10 cellular contexts compared by ENCODE assay signal in the genomic region with DNA sequence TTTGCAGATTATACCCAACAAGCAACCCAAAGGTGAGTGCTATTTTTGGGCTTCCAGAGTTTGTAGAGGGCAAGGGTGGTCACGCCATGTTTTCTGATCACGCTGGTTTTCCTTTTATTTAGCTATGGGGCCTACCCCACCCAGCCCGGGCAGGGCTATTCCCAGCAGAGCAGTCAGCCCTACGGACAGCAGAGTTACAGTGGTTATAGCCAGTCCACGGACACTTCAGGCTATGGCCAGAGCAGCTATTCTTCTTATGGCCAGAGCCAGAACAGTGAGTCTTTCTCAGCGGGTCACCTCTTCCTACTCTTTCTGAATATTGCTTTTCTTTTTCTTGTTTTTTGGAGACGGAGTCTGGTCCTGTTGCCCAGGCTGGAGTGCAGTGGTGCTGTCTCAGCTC. TPM values are rescaled to one million over a fixed set of nuclear protein-coding genes. Genes with fewer than 3 reads are reported as not detected.
DNase-seq lines count a peak whose midpoint lies in the region; ATAC-seq lines count a peak whose summit lies in the region.
"Had no signal": no experiment of that assay in that cellular context is flagged by ENCODE, and none has a peak within 500 bp of the region (broad histone marks: within the 10 kb centered on the region; RNA-seq: fewer than 3 reads in every experiment).

No MANE protein-coding gene starts in this region.

- H3K4me3 Mint-ChIP-seq in activated T-cell treated with anti-CD3 and anti-CD28 coated beads, Interleukin-2, amount 50 U/mL, for 4 hours: peak overlapping the region; percentile 98
- peak overlapping the region; percentile 98 for H3K4me3 Mint-ChIP-seq in activated T-helper 1 cell treated with anti-CD3 and anti-CD28 coated beads, Interleukin-12 subunit alpha, Interleukin-12 subunit beta, Interleukin-2, Interleukin-4 antibody, amounts not matched to agents 30 ng/mL and 10 ng/mL and 1 ng/mL, durations not matched to agents 14 hours and 24 hours and 36 hours

- H3K27me3 ChIP-seq in subcutaneous abdominal adipose tissue (ENCODE audit: control insufficient read depth in 5 of 5, insufficient read depth in 4 of 5, low read length in 5 of 5): no peaks in the 10 kb centered on the region

- H3K27ac Mint-ChIP-seq in activated T-helper 1 cell treated with anti-CD3 and anti-CD28 coated beads, Interleukin-12 subunit alpha, Interleukin-12 subunit beta, Interleukin-2, Interleukin-4 antibody, amounts not matched to agents 30 ng/mL and 10 ng/mL and 1 ng/mL, durations not matched to agents 14 hours and 24 hours and 36 hours: peak overlapping the region; percentile 72

- ATAC-seq in activated T-cell treated with anti-CD3 and anti-CD28 coated beads, Interleukin-2, amount 50 U/mL, for 4 hours: no peak
- no peak for ATAC-seq in HG02678 (IDR thresholded peaks at IDR 0.05; ENCODE audit: unreplicated experiment)

- H3K27ac ChIP-seq in subcutaneous abdominal adipose tissue (ENCODE audit: low read depth, low read length): peak overlapping the region; percentile 30

- H3K4me3 ChIP-seq in iPS-18c (ENCODE audit: insufficient read depth, low read depth, low read length): peak overlapping the region; percentile 44
- H3K4me3 ChIP-seq in subcutaneous abdominal adipose tissue (ENCODE audit: low read depth in 1 of 5, low read length in 5 of 5): peak overlapping the region; percentile 50 to 98 (median 93)

- H3K9me3 Mint-ChIP-seq in activated T-cell treated with anti-CD3 and anti-CD28 coated beads, Interleukin-2, amount 50 U/mL, for 4 hours: no peaks in the 10 kb centered on the region
- H3K9me3 Mint-ChIP-seq in activated T-helper 1 cell treated with anti-CD3 and anti-CD28 coated beads, Interleukin-12 subunit alpha, Interleukin-12 subunit beta, Interleukin-2, Interleukin-4 antibody, amounts not matched to agents 30 ng/mL and 10 ng/mL and 1 ng/mL, durations not matched to agents 14 hours and 24 hours and 36 hours: no peaks in the 10 kb centered on the region

- H3K9me3 ChIP-seq in iPS-18c (ENCODE audit: control insufficient read depth, insufficient read depth, low read length): no peaks in the 10 kb centered on the region
- H3K9me3 ChIP-seq in subcutaneous abdominal adipose tissue (ENCODE audit: control insufficient read depth in 5 of 5, low read length in 5 of 5): no peaks in the 10 kb centered on the region

- no peaks in the 10 kb centered on the region for H3K27me3 Mint-ChIP-seq in activated T-cell treated with anti-CD3 and anti-CD28 coated beads, Interleukin-2, amount 50 U/mL, for 4 hours (ENCODE audit: low read depth)
- no peaks in the 10 kb centered on the region for H3K27me3 Mint-ChIP-seq in activated T-helper 1 cell treated with anti-CD3 and anti-CD28 coated beads, Interleukin-12 subunit alpha, Interleukin-12 subunit beta, Interleukin-2, Interleukin-4 antibody, amounts not matched to agents 30 ng/mL and 10 ng/mL and 1 ng/mL, durations not matched to agents 14 hours and 24 hours and 36 hours (ENCODE audit: insufficient read depth)

- DNase-seq in activated T-cell treated with anti-CD3 and anti-CD28 coated beads, Interleukin-2, amount 50 U/mL, for 4 hours: no peak
- no peak for DNase-seq in activated T-cell treated with anti-CD3 and anti-CD28 coated beads for 4 hours
- DNase-seq in activated T-helper 1 cell treated with anti-CD3 and anti-CD28 coated beads, Interleukin-12 subunit alpha, Interleukin-12 subunit beta, Interleukin-2, Interleukin-4 antibody, amounts not matched to agents 30 ng/mL and 10 ng/mL and 1 ng/mL, durations not matched to agents 14 hours and 24 hours and 36 hours (ENCODE audit: low spot score): no peak
- DNase-seq in NCI-H524 treated with DMSO at 0.1 percent for 48 hours (lab: John Stamatoyannopoulos, UW): no peak
- DNase-seq in stimulated activated CD4-positive, alpha-beta T cell treated with anti-CD3 and anti-CD28 coated beads, Interleukin-1b, Interleukin-23, amount 100 ng/mL, for 48 hours: no peak
- DNase-seq: COR-L47; NK-92 treated with Interleukin-12 subunit alpha and Interleukin-12 subunit beta, amount 100 ng/mL, for 24 hours had no signal

- H3K36me3 Mint-ChIP-seq in activated T-cell treated with anti-CD3 and anti-CD28 coated beads, Interleukin-2, amount 50 U/mL, for 4 hours (ENCODE audit: insufficient read depth): peaks cover 58% of the 10 kb centered on the region
- peaks cover 64% of the 10 kb centered on the region for H3K36me3 Mint-ChIP-seq in activated T-helper 1 cell treated with anti-CD3 and anti-CD28 coated beads, Interleukin-12 subunit alpha, Interleukin-12 subunit beta, Interleukin-2, Interleukin-4 antibody, amounts not matched to agents 30 ng/mL and 10 ng/mL and 1 ng/mL, durations not matched to agents 14 hours and 24 hours and 36 hours (ENCODE audit: low read depth)

- H3K4me1 Mint-ChIP-seq in activated T-cell treated with anti-CD3 and anti-CD28 coated beads, Interleukin-2, amount 50 U/mL, for 4 hours (ENCODE audit: low read depth): peaks cover 69% of the 10 kb centered on the region
- H3K4me1 Mint-ChIP-seq in activated T-helper 1 cell treated with anti-CD3 and anti-CD28 coated beads, Interleukin-12 subunit alpha, Interleukin-12 subunit beta, Interleukin-2, Interleukin-4 antibody, amounts not matched to agents 30 ng/mL and 10 ng/mL and 1 ng/mL, durations not matched to agents 14 hours and 24 hours and 36 hours (ENCODE audit: low read depth): peaks cover 71% of the 10 kb centered on the region

- peak overlapping the region in 3 of 5 donors; percentile 16 to 59 (median 20) for H3K9ac ChIP-seq in subcutaneous abdominal adipose tissue (ENCODE audit: low read length in 5 of 5)

- H3K36me3 ChIP-seq in subcutaneous abdominal adipose tissue (ENCODE audit: control insufficient read depth in 5 of 5, insufficient read depth in 5 of 5, low read length in 5 of 5): peaks cover 20 to 52% (median 50%) of the 10 kb centered on the region in 5 donors

- intact Hi-C loops in activated T-helper 1 cell treated with anti-CD3 and anti-CD28 coated beads, Interleukin-12 subunit alpha, Interleukin-12 subunit beta, Interleukin-2, Interleukin-4 antibody, amounts not matched to agents 30 ng/mL and 10 ng/mL and 1 ng/mL, durations not matched to agents 14 hours and 24 hours and 36 hours (cut with micrococcal nuclease): loop anchor here (5.0 kb wide), 1 partner anchor 85 kb away; no protein-coding TSS in a partner anchor

- H3K4me1 ChIP-seq in subcutaneous abdominal adipose tissue (ENCODE audit: control insufficient read depth in 5 of 5, insufficient read depth in 5 of 5, low read length in 5 of 5): peaks cover 6 to 59% (median 44%) of the 10 kb centered on the region in 5 donors

RNA-seq across cellular contexts. Expression of a gene that starts 2.5 kb away (rescaled TPM):
- total RNA-seq in activated T-cell treated with anti-CD3 and anti-CD28 coated beads, Interleukin-2, amount 50 U/mL, for 4 hours: 100 to 1,000 TPM; 783 to 850 (median 809) TPM
- 950 and 955 TPM in 2 replicates for total RNA-seq in activated T-helper 1 cell treated with anti-CD3 and anti-CD28 coated beads, Interleukin-12 subunit alpha, Interleukin-12 subunit beta, Interleukin-2, Interleukin-4 antibody, amounts not matched to agents 30 ng/mL and 10 ng/mL and 1 ng/mL, durations not matched to agents 14 hours and 24 hours and 36 hours

RNA-seq across cellular contexts. Expression of a gene that starts 20.2 kb away (rescaled TPM):
- total RNA-seq in activated T-cell treated with anti-CD3 and anti-CD28 coated beads, Interleukin-2, amount 50 U/mL, for 4 hours: 1 to 10 TPM; 1.3 to 2.7 (median 2.5) TPM
- 20.9 and 21.2 TPM in 2 replicates for total RNA-seq in activated T-helper 1 cell treated with anti-CD3 and anti-CD28 coated beads, Interleukin-12 subunit alpha, Interleukin-12 subunit beta, Interleukin-2, Interleukin-4 antibody, amounts not matched to agents 30 ng/mL and 10 ng/mL and 1 ng/mL, durations not matched to agents 14 hours and 24 hours and 36 hours

RNA-seq across cellular contexts. Expression of a gene that starts 31.5 kb away (rescaled TPM):
- total RNA-seq in activated T-cell treated with anti-CD3 and anti-CD28 coated beads, Interleukin-2, amount 50 U/mL, for 4 hours: not detected
- total RNA-seq in activated T-helper 1 cell treated with anti-CD3 and anti-CD28 coated beads, Interleukin-12 subunit alpha, Interleukin-12 subunit beta, Interleukin-2, Interleukin-4 antibody, amounts not matched to agents 30 ng/mL and 10 ng/mL and 1 ng/mL, durations not matched to agents 14 hours and 24 hours and 36 hours: 0.10 and 0.15 TPM in 2 replicates

RNA-seq across cellular contexts. Expression of a gene that starts 32.5 kb away (rescaled TPM):
- under 1 TPM in 2 of 3 donors, not detected in 1; 0.40 to 0.78 TPM for total RNA-seq in activated T-cell treated with anti-CD3 and anti-CD28 coated beads, Interleukin-2, amount 50 U/mL, for 4 hours
- 0.27 and 0.34 TPM in 2 replicates for total RNA-seq in activated T-helper 1 cell treated with anti-CD3 and anti-CD28 coated beads, Interleukin-12 subunit alpha, Interleukin-12 subunit beta, Interleukin-2, Interleukin-4 antibody, amounts not matched to agents 30 ng/mL and 10 ng/mL and 1 ng/mL, durations not matched to agents 14 hours and 24 hours and 36 hours

RNA-seq across cellular contexts. Expression of a gene that starts 34.5 kb away (rescaled TPM):
- total RNA-seq in activated T-cell treated with anti-CD3 and anti-CD28 coated beads, Interleukin-2, amount 50 U/mL, for 4 hours: not detected
- not detected in 2 replicates for total RNA-seq in activated T-helper 1 cell treated with anti-CD3 and anti-CD28 coated beads, Interleukin-12 subunit alpha, Interleukin-12 subunit beta, Interleukin-2, Interleukin-4 antibody, amounts not matched to agents 30 ng/mL and 10 ng/mL and 1 ng/mL, durations not matched to agents 14 hours and 24 hours and 36 hours
